ENCODE assay signal across 6 cellular contexts in genomic region chr5:137499506-137499847, GRCh38.
DNase-seq lines count a peak whose midpoint lies in the region; ATAC-seq and TF ChIP-seq lines count a peak whose summit lies in the region.
"Not testable (repeated sequence)": the region's sequence is repeated elsewhere in the genome, so short reads cannot be mapped to it uniquely, and the experiment has no call there.

No MANE protein-coding gene starts in this region.

- ATAC-seq in GM19351 (IDR thresholded peaks at IDR 0.05; ENCODE audit: unreplicated experiment) (peak; percentile 3), HG03432 (IDR thresholded peaks at IDR 0.05; ENCODE audit: unreplicated experiment) (peak; percentile 4)
- not testable (repeated sequence) for ATAC-seq in RWPE2 (ENCODE audit: low read depth)

- not testable (repeated sequence) for H3K27me3 ChIP-seq in RWPE2 (ENCODE audit: insufficient read depth, poor library complexity, severe bottlenecking)

- not testable (repeated sequence) for H3K36me3 ChIP-seq in RWPE2 (ENCODE audit: low read depth)

- not testable (repeated sequence) for H3K27ac ChIP-seq in 22Rv1; C4-2B; RWPE2 (ENCODE audit: poor library complexity, severe bottlenecking)

- H3K4me3 ChIP-seq in RWPE2 (ENCODE audit: severe bottlenecking), result not testable (repeated sequence)

- not testable (repeated sequence) for H3K4me1 ChIP-seq in RWPE2 (ENCODE audit: insufficient read depth, poor library complexity, severe bottlenecking)

- peak; percentile 44 for TF ChIP-seq CTCF in 22Rv1 (IDR thresholded peaks at IDR 0.05)
- peak; percentile 53 for TF ChIP-seq CTCF in C4-2B (conservative IDR thresholded peaks at IDR 0.05)
- TF ChIP-seq CTCF in LNCAP (IDR thresholded peaks at IDR 0.05), result 0 out of 2 replicates have a peak, but pooled peaks have one; percentile 1
- peak; percentile 88 for TF ChIP-seq CTCF in RWPE2 (IDR thresholded peaks at IDR 0.05; ENCODE audit: poor library complexity, severe bottlenecking)

- DNase-seq in RWPE2 (ENCODE audit: low spot score), result not testable (repeated sequence)

- not testable (repeated sequence) for H3K9me3 ChIP-seq in RWPE2 (ENCODE audit: severe bottlenecking)

Comparison
In these comparisons a context has a peak if more than half of its experiments do, and no peak if none do; other contexts are left out.
1. CTCF ChIP-seq: peak in every context shown above with its lines; median percentile 88 in RWPE2; 53 in C4-2B; 44 in 22Rv1; 1 in LNCAP.